In the genomic region with DNA sequence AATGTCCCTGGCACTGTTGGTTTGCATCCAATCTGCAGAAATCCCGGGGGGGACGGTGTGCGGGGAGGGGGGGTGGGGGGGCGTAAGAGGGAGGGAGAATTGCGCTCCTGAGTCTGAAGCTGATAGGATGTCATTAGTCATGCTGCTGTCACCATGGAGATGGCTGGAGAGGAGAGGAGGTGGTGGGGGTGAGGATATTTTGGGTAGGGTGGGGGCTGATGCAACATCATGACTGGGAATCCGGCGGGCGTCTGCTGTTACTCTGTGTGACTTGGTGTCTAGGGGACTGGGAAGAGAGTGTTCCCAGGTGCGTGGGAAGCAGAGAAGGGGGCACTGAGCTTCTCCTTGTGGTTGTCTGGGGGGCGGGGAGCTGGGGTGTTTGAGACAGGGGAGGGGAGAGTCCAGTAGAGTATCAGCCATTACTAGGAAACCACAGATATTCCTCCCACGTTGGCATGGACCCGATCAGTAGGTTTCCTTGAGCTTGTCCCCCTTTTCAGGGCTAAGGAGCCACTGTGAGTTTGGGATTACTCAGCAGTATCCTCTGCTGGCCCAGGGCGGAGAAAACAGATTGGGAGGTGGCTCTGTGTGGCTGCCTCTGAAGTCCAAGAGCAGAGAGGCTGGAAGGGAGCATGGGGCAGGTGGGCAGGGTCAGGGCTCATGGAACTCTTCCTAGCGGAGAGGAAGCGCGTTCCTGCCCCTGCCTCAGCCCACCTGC, we compare ENCODE assay signal across 8 cellular contexts. TPM values are rescaled to one million over a fixed set of nuclear protein-coding genes. Genes with fewer than 3 reads are reported as not detected.
DNase-seq lines count a peak whose midpoint lies in the region; ATAC-seq and TF ChIP-seq lines count a peak whose summit lies in the region.

No MANE protein-coding gene starts in this region.

- peak; percentile 69 for DNase-seq in AG20443 (ENCODE audit: low spot score)
- DNase-seq in HS-27A (ENCODE audit: low read depth) = peak; percentile 57
- DNase-seq in breast epithelium (ENCODE audit: low spot score in 2 of 2) = no peak
- DNase-seq in middle frontal gyrus (ENCODE audit: extremely low spot score, low spot score) = peak; percentile 33
- DNase-seq in iPS-NIHi11 (ENCODE audit: low spot score) = no peak
- no peak for DNase-seq in testis
- no peak for DNase-seq in DMS53 (lab: John Stamatoyannopoulos, UW)

- TF ChIP-seq POLR2A in breast epithelium (IDR thresholded peaks at IDR 0.05) (no peak), testis (IDR thresholded peaks at IDR 0.05) (no peak)

- H3K4me1 ChIP-seq in breast epithelium = peaks cover 4 to 36% of the 10 kb centered on the region in 2 donors
- H3K4me1 ChIP-seq in testis = peaks cover 45% of the 10 kb centered on the region

- H3K27me3 ChIP-seq in breast epithelium (no peaks in the 10 kb centered on the region), testis (no peaks in the 10 kb centered on the region)

- peak overlapping the region in 1 of 2 donors; percentile 12 for H3K27ac ChIP-seq in breast epithelium
- no peak overlapping the region for H3K27ac ChIP-seq in testis

- H3K4me3 ChIP-seq in breast epithelium (peak overlapping the region in 2 of 3 donors; percentile 62 to 84), testis (peak overlapping the region in 1 of 2 donors; percentile 55)

- ATAC-seq in HG02938 (IDR thresholded peaks at IDR 0.05; ENCODE audit: unreplicated experiment) = no peak

- TF ChIP-seq CTCF in breast epithelium (IDR thresholded peaks at IDR 0.05) (no peak), testis (IDR thresholded peaks at IDR 0.05) (no peak)

- H3K9me3 ChIP-seq in breast epithelium (no peaks in the 10 kb centered on the region), testis (no peaks in the 10 kb centered on the region)

- 17 to 24% methylated on average over 16 of the region's 16 CpGs for WGBS in testis, 2 donors

- H3K36me3 ChIP-seq in breast epithelium = no peaks in the 10 kb centered on the region
- H3K36me3 ChIP-seq in testis (ENCODE audit: low read depth, missing control alignments) = no peaks in the 10 kb centered on the region

- intact Hi-C loops in breast epithelium (cut with DNase I; ENCODE audit: low total_unique reads) = no loop called here
- intact Hi-C loops in testis (cut with DNase I; ENCODE audit: low total_unique reads) = no loop called here

RNA-seq across cellular contexts. Expression of gene TET3, which starts 18.9 kb away (rescaled TPM):
- total RNA-seq in breast epithelium (10 to 100 TPM in 1 of 3 donors, 1 to 10 TPM in 2; 7.9 to 13.2 (median 9.8) TPM), testis (10 to 100 TPM in 1 of 2 donors, 1 to 10 TPM in 1; 9.7 to 12.2 TPM)
- 4.3 TPM for polyA plus RNA-seq in testis (ENCODE audit: insufficient read depth, low read depth, low replicate concordance)

Comparison
In these comparisons a context has a peak if more than half of its experiments do, and no peak if none do; other contexts are left out.
1. DNase-seq: peak in AG20443 (single experiment), HS-27A (single experiment) and middle frontal gyrus (single experiment); none in breast epithelium (0 of 2), iPS-NIHi11 (single experiment), testis (single experiment) and DMS53 (single experiment).